In the genomic region with DNA sequence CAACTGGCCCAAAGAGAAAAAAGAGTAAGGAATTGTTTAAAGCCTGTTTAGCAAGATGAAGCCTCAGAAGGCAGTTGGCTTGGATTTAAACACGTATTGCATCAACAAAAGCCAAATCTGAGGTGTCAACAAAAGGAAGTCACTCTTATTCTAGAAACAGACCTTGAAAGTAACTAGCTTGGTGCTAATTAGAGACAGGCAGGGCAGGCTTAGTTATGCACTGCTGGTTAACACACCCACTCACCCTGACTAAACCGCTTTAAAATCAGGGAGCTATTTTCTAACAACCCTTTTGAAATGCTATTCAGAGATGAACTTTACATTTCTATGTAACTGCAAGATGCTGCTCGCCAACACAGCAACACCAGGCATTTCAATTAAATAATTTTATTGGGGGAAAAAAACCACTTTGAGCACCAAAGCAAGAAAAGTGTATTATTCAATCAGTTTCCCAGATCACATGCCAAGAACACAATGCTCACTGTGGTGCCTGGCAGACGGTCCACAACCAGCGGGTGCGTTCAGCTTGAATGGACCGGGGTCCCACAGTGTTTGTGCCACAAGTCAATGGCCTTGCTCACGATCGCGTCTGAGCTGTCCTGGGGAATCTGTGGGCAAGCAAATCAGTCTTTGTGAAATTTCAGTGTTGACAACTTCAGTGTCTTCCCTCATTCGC, we compare ENCODE assay signal across 8 cellular contexts. TPM values are rescaled to one million over a fixed set of nuclear protein-coding genes. Genes with fewer than 3 reads are reported as not detected.
DNase-seq lines count a peak whose midpoint lies in the region; ATAC-seq lines count a peak whose summit lies in the region.

No MANE protein-coding gene starts in this region.

- H3K4me3 ChIP-seq in ACC112 (ENCODE audit: low read depth, low read length), result no peak overlapping the region

- no peaks in the 10 kb centered on the region for H3K27me3 Mint-ChIP-seq in activated T-helper 2 cell treated with anti-CD3 and anti-CD28 coated beads, Interferon-gamma antibody, Interleukin-2, Interleukin-4, amounts not matched to agents 10 μg/mL and 5 μg/mL and 100 μg/mL, durations not matched to agents 14 hours and 24 hours and 36 hours (ENCODE audit: low read depth)

- peaks cover 6% of the 10 kb centered on the region for H3K79me2 ChIP-seq in ACC112 (ENCODE audit: control insufficient read depth, insufficient read depth, low read length, unreplicated experiment)

- H3K36me3 ChIP-seq in ACC112 (ENCODE audit: insufficient read depth, low read length), result peaks cover 25% of the 10 kb centered on the region

- intact Hi-C loops in activated T-helper 2 cell treated with anti-CD3 and anti-CD28 coated beads, Interferon-gamma antibody, Interleukin-2, Interleukin-4, amounts not matched to agents 10 μg/mL and 5 μg/mL and 100 μg/mL, durations not matched to agents 14 hours and 24 hours and 36 hours (cut with micrococcal nuclease), result no loop called here

- H3K4me3 Mint-ChIP-seq in activated T-helper 2 cell treated with anti-CD3 and anti-CD28 coated beads, Interferon-gamma antibody, Interleukin-2, Interleukin-4, amounts not matched to agents 10 μg/mL and 5 μg/mL and 100 μg/mL, durations not matched to agents 14 hours and 24 hours and 36 hours (ENCODE audit: low read depth), result no peak overlapping the region

- peaks cover 22% of the 10 kb centered on the region for H3K4me1 Mint-ChIP-seq in activated T-helper 2 cell treated with anti-CD3 and anti-CD28 coated beads, Interferon-gamma antibody, Interleukin-2, Interleukin-4, amounts not matched to agents 10 μg/mL and 5 μg/mL and 100 μg/mL, durations not matched to agents 14 hours and 24 hours and 36 hours (ENCODE audit: low read depth)

- no peak overlapping the region for H3K27ac Mint-ChIP-seq in activated T-helper 2 cell treated with anti-CD3 and anti-CD28 coated beads, Interferon-gamma antibody, Interleukin-2, Interleukin-4, amounts not matched to agents 10 μg/mL and 5 μg/mL and 100 μg/mL, durations not matched to agents 14 hours and 24 hours and 36 hours

- no peaks in the 10 kb centered on the region for H3K9me3 Mint-ChIP-seq in activated T-helper 2 cell treated with anti-CD3 and anti-CD28 coated beads, Interferon-gamma antibody, Interleukin-2, Interleukin-4, amounts not matched to agents 10 μg/mL and 5 μg/mL and 100 μg/mL, durations not matched to agents 14 hours and 24 hours and 36 hours

- peaks cover 53% of the 10 kb centered on the region for H3K36me3 Mint-ChIP-seq in activated T-helper 2 cell treated with anti-CD3 and anti-CD28 coated beads, Interferon-gamma antibody, Interleukin-2, Interleukin-4, amounts not matched to agents 10 μg/mL and 5 μg/mL and 100 μg/mL, durations not matched to agents 14 hours and 24 hours and 36 hours (ENCODE audit: low read depth)

- H3K27me3 ChIP-seq in ACC112 (ENCODE audit: insufficient read depth, low read length), result no peaks in the 10 kb centered on the region

- peaks cover 50% of the 10 kb centered on the region for H3K4me1 ChIP-seq in ACC112 (ENCODE audit: control insufficient read depth, insufficient read depth, low read length, unreplicated experiment)

- no peak overlapping the region for H2AFZ ChIP-seq in ACC112 (ENCODE audit: low read length, unreplicated experiment)

- DNase-seq in fibroblast of gingiva (ENCODE audit: low read depth) (peak; percentile 38), NCI-H2196 (lab: John Stamatoyannopoulos, UW; ENCODE audit: unreplicated experiment) (no peak), NCI-H1694 treated with DMSO at 0.1 percent for 48 hours (lab: John Stamatoyannopoulos, UW) (no peak)
- no peak for DNase-seq in stimulated activated CD8-positive, alpha-beta memory T cell treated with anti-CD3 and anti-CD28 coated beads, Interleukin-4, amount 100 ng/mL, for 48 hours
- no peak for DNase-seq in activated T-helper 2 cell treated with anti-CD3 and anti-CD28 coated beads, Interferon-gamma antibody, Interleukin-2, Interleukin-4, amounts not matched to agents 10 μg/mL and 5 μg/mL and 100 μg/mL, durations not matched to agents 14 hours and 24 hours and 36 hours (ENCODE audit: low spot score)

- ATAC-seq in GM19438 (IDR thresholded peaks at IDR 0.05; ENCODE audit: low read depth, unreplicated experiment) (peak; percentile 39), HG03442 (IDR thresholded peaks at IDR 0.05; ENCODE audit: unreplicated experiment) (peak; percentile 33)

- peak overlapping the region; percentile 93 for H3K27ac ChIP-seq in ACC112 (ENCODE audit: low read depth, low read length)

RNA-seq across cellular contexts. Expression of gene TBC1D7, which starts 23.6 kb away (rescaled TPM):
- 22.9 and 23.3 TPM in 2 replicates for total RNA-seq in activated T-helper 2 cell treated with anti-CD3 and anti-CD28 coated beads, Interferon-gamma antibody, Interleukin-2, Interleukin-4, amounts not matched to agents 10 μg/mL and 5 μg/mL and 100 μg/mL, durations not matched to agents 14 hours and 24 hours and 36 hours
